In the genomic region with DNA sequence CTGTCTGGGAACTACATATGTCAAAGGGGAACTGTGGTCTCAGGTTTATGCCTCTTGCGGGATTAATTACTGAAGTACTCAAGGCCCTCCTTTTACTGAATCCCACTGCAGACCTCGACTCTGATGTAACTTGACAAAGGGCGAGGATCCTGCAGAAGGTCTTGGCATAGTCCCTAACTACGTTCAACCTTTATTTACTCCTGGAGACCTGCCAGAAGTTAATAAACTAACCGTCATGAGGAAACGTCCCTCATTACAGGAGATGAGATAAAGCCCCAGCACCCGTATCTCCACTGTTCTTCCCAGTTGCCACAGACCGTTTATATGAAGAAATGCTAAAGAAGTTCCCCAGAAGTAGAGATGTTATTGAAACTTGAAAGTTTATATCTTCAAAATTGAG, we compare ENCODE assay signal across 15 cellular contexts.
DNase-seq lines count a peak whose midpoint lies in the region; ATAC-seq and TF ChIP-seq lines count a peak whose summit lies in the region.
"Had no signal": no experiment of that assay in that cellular context is flagged by ENCODE, and none has a peak within 500 bp of the region (broad histone marks: within the 10 kb centered on the region; RNA-seq: fewer than 3 reads in every experiment).

No MANE protein-coding gene starts in this region.

- TF ChIP-seq CTCF in tibial artery (IDR thresholded peaks at IDR 0.05) (no peak), natural killer cell (IDR thresholded peaks at IDR 0.05) (no peak)

- peaks cover 8% of the 10 kb centered on the region for H3K9me3 Mint-ChIP-seq in activated CD4-positive, alpha-beta T cell treated with anti-CD3 and anti-CD28 coated beads, Interleukin-2, amount 10 ng/mL, durations not matched to agents 24 days and 14 days
- no peaks in the 10 kb centered on the region for H3K9me3 Mint-ChIP-seq in activated CD4-positive, alpha-beta T cell treated with anti-CD3 and anti-CD28 coated beads, Interleukin-2, amount 10 ng/mL, durations not matched to agents 7 days and 5 days
- no peaks in the 10 kb centered on the region for H3K9me3 Mint-ChIP-seq in natural killer cell
- H3K9me3 Mint-ChIP-seq: neural progenitor cell; stimulated activated naive CD8-positive, alpha-beta T cell treated with anti-CD3 and anti-CD28 coated beads, Interleukin-15, Interleukin-2, amounts not matched to agents 100 ng/mL and 50 ng/mL, for 24 hours had no signal

- no peak overlapping the region for H3K4me3 Mint-ChIP-seq in activated CD4-positive, alpha-beta T cell treated with anti-CD3 and anti-CD28 coated beads, Interleukin-2, amount 10 ng/mL, durations not matched to agents 24 days and 14 days
- no peak overlapping the region for H3K4me3 Mint-ChIP-seq in activated CD4-positive, alpha-beta T cell treated with anti-CD3 and anti-CD28 coated beads, Interleukin-2, amount 10 ng/mL, durations not matched to agents 7 days and 5 days
- H3K4me3 Mint-ChIP-seq in natural killer cell = no peak overlapping the region
- H3K4me3 Mint-ChIP-seq: neural progenitor cell; stimulated activated naive CD8-positive, alpha-beta T cell treated with anti-CD3 and anti-CD28 coated beads, Interleukin-15, Interleukin-2, amounts not matched to agents 100 ng/mL and 50 ng/mL, for 24 hours had no signal

- peaks cover 77% of the 10 kb centered on the region for H3K36me3 Mint-ChIP-seq in activated CD4-positive, alpha-beta T cell treated with anti-CD3 and anti-CD28 coated beads, Interleukin-2, amount 10 ng/mL, durations not matched to agents 24 days and 14 days (ENCODE audit: low read depth)
- peaks cover 55% of the 10 kb centered on the region for H3K36me3 Mint-ChIP-seq in activated CD4-positive, alpha-beta T cell treated with anti-CD3 and anti-CD28 coated beads, Interleukin-2, amount 10 ng/mL, durations not matched to agents 7 days and 5 days (ENCODE audit: low read depth)
- no peaks in the 10 kb centered on the region for H3K36me3 Mint-ChIP-seq in natural killer cell

- intact Hi-C loops in activated CD4-positive, alpha-beta T cell treated with anti-CD3 and anti-CD28 coated beads, Interleukin-2, amount 10 ng/mL, durations not matched to agents 24 days and 14 days (cut with micrococcal nuclease) = loop anchor here (5.0 kb wide), 1 partner anchor 47 kb away; no protein-coding TSS in a partner anchor
- intact Hi-C loops in left colon (cut with DNase I, micrococcal nuclease) (no loop called here), tibial artery (cut with DNase I; ENCODE audit: low total_unique reads) (no loop called here), natural killer cell (cut with micrococcal nuclease) (no loop called here)

- H3K27me3 Mint-ChIP-seq in activated CD4-positive, alpha-beta T cell treated with anti-CD3 and anti-CD28 coated beads, Interleukin-2, amount 10 ng/mL, durations not matched to agents 24 days and 14 days = no peaks in the 10 kb centered on the region
- no peaks in the 10 kb centered on the region for H3K27me3 Mint-ChIP-seq in activated CD4-positive, alpha-beta T cell treated with anti-CD3 and anti-CD28 coated beads, Interleukin-2, amount 10 ng/mL, durations not matched to agents 7 days and 5 days
- no peaks in the 10 kb centered on the region for H3K27me3 Mint-ChIP-seq in natural killer cell (ENCODE audit: low read depth in 2 of 2)
- H3K27me3 Mint-ChIP-seq: stimulated activated naive CD8-positive, alpha-beta T cell treated with anti-CD3 and anti-CD28 coated beads, Interleukin-15, Interleukin-2, amounts not matched to agents 100 ng/mL and 50 ng/mL, for 24 hours had no signal

- H3K4me1 ChIP-seq in tibial artery = peaks cover 0 to 50% (median 36%) of the 10 kb centered on the region in 4 donors
- H3K4me1 ChIP-seq: neural progenitor cell had no signal

- no peaks in the 10 kb centered on the region for H3K9me3 ChIP-seq in tibial artery

- H3K27ac ChIP-seq in tibial artery = peak overlapping the region; percentile 69 to 83
- H3K27ac ChIP-seq: neural progenitor cell had no signal

- DNase-seq in activated CD4-positive, alpha-beta T cell treated with anti-CD3 and anti-CD28 coated beads, Interleukin-2, amount 10 ng/mL, durations not matched to agents 24 days and 14 days = no peak
- no peak for DNase-seq in activated CD4-positive, alpha-beta T cell treated with anti-CD3 and anti-CD28 coated beads, Interleukin-2, amount 10 ng/mL, durations not matched to agents 7 days and 5 days
- peak; percentile 53 for DNase-seq in NCI-H69 (lab: John Stamatoyannopoulos, UW)
- no peak for DNase-seq in left colon
- no peak for DNase-seq in tibial artery
- DNase-seq in occipital lobe (lab: John Stamatoyannopoulos, UW) = no peak
- no peak for DNase-seq in activated gamma-delta T cell treated with Interleukin-2 at 50 U/mL for 16 hours
- no peak for DNase-seq in natural killer cell
- DNase-seq: activated CD4-positive, alpha-beta T cell treated with anti-CD3 and anti-CD28 coated beads, Interleukin-2, amount 50 U/mL, for 1 hour; activated naive CD4-positive, alpha-beta T cell treated with anti-CD3 and anti-CD28 coated beads, Interleukin-2, amount 50 U/mL, for 16 hours; DND-41; NK-92 treated with Interleukin-12 subunit alpha and Interleukin-12 subunit beta, amount 100 ng/mL, for 24 hours; stimulated activated CD4-positive, alpha-beta T cell treated with anti-CD3 and anti-CD28 coated beads, Interleukin-2, amount 100 ng/mL, for 24 hours had no signal

- no peak overlapping the region for H3K4me3 ChIP-seq in tibial artery
- H3K4me3 ChIP-seq: neural progenitor cell had no signal

- no peaks in the 10 kb centered on the region for H3K27me3 ChIP-seq in tibial artery
- H3K27me3 ChIP-seq: neural progenitor cell had no signal

- ATAC-seq in left colon (peak; percentile 85), natural killer cell (no peak)

- H3K36me3 ChIP-seq in tibial artery = peaks cover 6 to 27% (median 20%) of the 10 kb centered on the region in 3 donors
- H3K36me3 ChIP-seq: neural progenitor cell had no signal

- POLR2A ChIA-PET in activated CD4-positive, alpha-beta T cell treated with anti-CD3 and anti-CD28 coated beads, Interleukin-2, amount 10 ng/mL, durations not matched to agents 7 days and 5 days (lab: Charles Lee) = no interaction called here

- CTCF ChIA-PET in activated CD4-positive, alpha-beta T cell treated with anti-CD3 and anti-CD28 coated beads, Interleukin-2, amount 10 ng/mL, durations not matched to agents 7 days and 5 days (lab: Charles Lee) = interaction anchor here (1.4 kb wide), 1 partner anchor 14 kb away, joined by 4 read pairs; no protein-coding TSS in a partner anchor

- H3K27ac Mint-ChIP-seq in activated CD4-positive, alpha-beta T cell treated with anti-CD3 and anti-CD28 coated beads, Interleukin-2, amount 10 ng/mL, durations not matched to agents 24 days and 14 days = peak overlapping the region; percentile 65
- H3K27ac Mint-ChIP-seq in activated CD4-positive, alpha-beta T cell treated with anti-CD3 and anti-CD28 coated beads, Interleukin-2, amount 10 ng/mL, durations not matched to agents 7 days and 5 days = no peak overlapping the region
- H3K27ac Mint-ChIP-seq in natural killer cell = no peak overlapping the region
- H3K27ac Mint-ChIP-seq: neural progenitor cell; stimulated activated naive CD8-positive, alpha-beta T cell treated with anti-CD3 and anti-CD28 coated beads, Interleukin-15, Interleukin-2, amounts not matched to agents 100 ng/mL and 50 ng/mL, for 24 hours had no signal

- H3K4me1 Mint-ChIP-seq in activated CD4-positive, alpha-beta T cell treated with anti-CD3 and anti-CD28 coated beads, Interleukin-2, amount 10 ng/mL, durations not matched to agents 24 days and 14 days = peaks cover 53% of the 10 kb centered on the region
- H3K4me1 Mint-ChIP-seq in activated CD4-positive, alpha-beta T cell treated with anti-CD3 and anti-CD28 coated beads, Interleukin-2, amount 10 ng/mL, durations not matched to agents 7 days and 5 days = peaks cover 15% of the 10 kb centered on the region
- peaks cover 0 to 15% of the 10 kb centered on the region in 2 donors for H3K4me1 Mint-ChIP-seq in natural killer cell
